Comparison of ENCODE assay signal across 28 cellular contexts in the genomic region with DNA sequence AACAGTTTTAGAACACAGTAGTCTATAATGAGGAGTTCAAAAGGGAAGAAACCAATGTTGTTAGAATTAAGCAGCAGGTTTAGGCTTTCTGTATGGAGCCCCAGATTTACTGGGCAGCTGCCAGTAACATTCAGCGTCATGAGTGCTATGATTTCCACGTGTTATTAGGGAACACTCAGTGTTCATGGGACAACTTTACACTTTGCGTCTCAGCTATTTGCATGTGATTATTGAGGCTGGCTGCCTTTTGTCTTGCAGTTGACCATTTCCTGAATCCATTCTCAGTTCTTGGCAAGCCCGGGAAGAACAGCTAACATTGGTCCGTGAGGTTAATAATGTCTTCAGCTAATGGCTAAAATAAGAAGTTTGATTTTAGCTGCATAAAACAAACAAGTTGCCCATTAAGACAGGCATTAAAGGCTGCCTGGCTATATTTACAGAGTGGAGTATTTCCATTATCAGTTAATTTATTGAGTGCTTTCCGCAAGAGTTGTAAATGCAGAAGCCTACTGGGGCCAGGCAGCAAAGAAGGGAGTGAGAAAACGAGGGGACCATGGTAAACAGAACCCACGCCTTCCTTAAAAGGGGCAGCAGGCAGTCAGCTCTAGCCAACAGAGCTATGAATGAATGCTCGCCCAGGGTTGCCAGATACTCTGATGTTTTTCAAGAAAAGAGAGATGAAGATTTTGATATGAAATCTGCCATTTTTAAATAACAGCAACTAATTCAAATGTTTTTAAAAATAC.
DNase-seq lines count a peak whose midpoint lies in the region; ATAC-seq, FAIRE-seq and TF ChIP-seq lines count a peak whose summit lies in the region.
"Had no signal": no experiment of that assay in that cellular context is flagged by ENCODE, and none has a peak within 500 bp of the region (broad histone marks: within the 10 kb centered on the region; RNA-seq: fewer than 3 reads in every experiment).

No MANE protein-coding gene starts in this region.

- H2BK120ac ChIP-seq in mesendoderm (ENCODE audit: low read depth, low read length), result no peak overlapping the region

- peak overlapping the region; percentile 64 for H3K18ac ChIP-seq in mesendoderm (ENCODE audit: low read length)

- peak; percentile 36 for DNase-seq in DMS79 treated with DMSO at 0.1 percent for 48 hours (lab: John Stamatoyannopoulos, UW)
- DNase-seq in NCI-H69 (lab: John Stamatoyannopoulos, UW), result peak; percentile 82
- DNase-seq in globus pallidus (ENCODE audit: low spot score), result peak; percentile 6
- peak; percentile 6 for DNase-seq in mesendoderm
- no peak for DNase-seq in GM13977 (ENCODE audit: low spot score)
- no peak for DNase-seq in kidney
- no peak for DNase-seq in NK-92 (lab: John Stamatoyannopoulos, UW; ENCODE audit: unreplicated experiment)
- DNase-seq: ACHN; activated B cell treated with CpG ODN at 0.5 μM for 24 hours; activated CD4-positive, alpha-beta memory T cell treated with anti-CD3 and anti-CD28 coated beads for 36 hours; activated CD8-positive, alpha-beta memory T cell treated with anti-CD3 and anti-CD28 coated beads, Interleukin-2, amount 50 U/mL, for 48 hours; Caco-2; EL; immature natural killer cell; NCI-H1092 treated with DMSO at 0.1 percent for 48 hours; NCI-H2107; stimulated activated naive CD4-positive, alpha-beta T cell treated with Interleukin-2 at 50 U/mL for 16 hours; T-helper 17 cell; thyroid gland had no signal

- H3K27me3 ChIP-seq in mesendoderm (ENCODE audit: insufficient read depth, low read length, poor library complexity), result no peaks in the 10 kb centered on the region
- H3K27me3 ChIP-seq: BLaER1, thyroid gland had no signal

- H3K4me1 ChIP-seq in mesendoderm (ENCODE audit: control insufficient read depth, low read depth, low read length), result no peaks in the 10 kb centered on the region
- H3K4me1 ChIP-seq in kidney (ENCODE audit: control insufficient read depth in 1 of 2, insufficient read depth in 1 of 2, low read depth in 1 of 2, low read length in 2 of 2), result peaks cover 4 to 5% of the 10 kb centered on the region in 2 donors
- H3K4me1 ChIP-seq: Caco-2, parathyroid adenoma, thyroid gland had no signal

- H4K8ac ChIP-seq in mesendoderm (ENCODE audit: low read depth, low read length), result no peak overlapping the region

- TF ChIP-seq CTCF in GM13977 (IDR thresholded peaks at IDR 0.05; ENCODE audit: extremely low read depth, insufficient read depth, missing control alignments), result no peak
- no peak for TF ChIP-seq CTCF in kidney (IDR thresholded peaks at IDR 0.05; ENCODE audit: borderline replicate concordance, extremely low read depth, insufficient read depth)

- no peak overlapping the region for H2BK15ac ChIP-seq in mesendoderm (replicated peaks; ENCODE audit: low read depth)

- no peak overlapping the region for H3K4ac ChIP-seq in mesendoderm (ENCODE audit: low read depth, low read length)

- H3K4me2 ChIP-seq in mesendoderm (ENCODE audit: low read length), result no peak overlapping the region
- H3K4me2 ChIP-seq: BLaER1 had no signal

- H3K79me2 ChIP-seq in mesendoderm (ENCODE audit: control insufficient read depth, insufficient read depth, low read length), result no peaks in the 10 kb centered on the region
- H3K79me2 ChIP-seq: parathyroid adenoma had no signal

- no peak overlapping the region for H3K56ac ChIP-seq in mesendoderm (ENCODE audit: low read length)

- no peaks in the 10 kb centered on the region for H3K36me3 ChIP-seq in mesendoderm (ENCODE audit: control insufficient read depth, insufficient read depth, low read length)
- no peaks in the 10 kb centered on the region for H3K36me3 ChIP-seq in kidney (ENCODE audit: control insufficient read depth in 1 of 2, insufficient read depth in 2 of 2, low read length in 2 of 2)
- H3K36me3 ChIP-seq: BLaER1, thyroid gland had no signal

- no peak overlapping the region for H3K9ac ChIP-seq in mesendoderm (ENCODE audit: low read length)
- H3K9ac ChIP-seq in kidney (ENCODE audit: low read length in 2 of 2), result peak overlapping the region in 1 of 2 donors; percentile 28
- H3K9ac ChIP-seq: BLaER1, parathyroid adenoma had no signal

- H3K4me3 ChIP-seq in mesendoderm (ENCODE audit: low read length), result no peak overlapping the region
- no peak overlapping the region for H3K4me3 ChIP-seq in kidney (ENCODE audit: low read length in 2 of 2)
- H3K4me3 ChIP-seq: BLaER1, SK-N-MC, thyroid gland had no signal

- no peak overlapping the region for H4K5ac ChIP-seq in mesendoderm (ENCODE audit: low read length)

- H3K9me3 ChIP-seq in kidney (ENCODE audit: control insufficient read depth in 1 of 2, low read length in 2 of 2), result no peaks in the 10 kb centered on the region
- H3K9me3 ChIP-seq: BLaER1, Caco-2, thyroid gland had no signal

- no peak overlapping the region for H2AK5ac ChIP-seq in mesendoderm (ENCODE audit: low read length)

- in situ Hi-C loops in GM13977 (cut with MboI; ENCODE audit: low pct_unique_long_range_greater_than_20kb, low sequenced_read_pairs, unreplicated experiment), result no loop called here

- H3K27ac ChIP-seq in mesendoderm (ENCODE audit: low read depth, low read length), result no peak overlapping the region
- peak overlapping the region in 1 of 2 donors; percentile 23 for H3K27ac ChIP-seq in kidney (ENCODE audit: low read depth in 2 of 2, low read length in 2 of 2)
- H3K27ac ChIP-seq: BLaER1, epithelial cell of prostate, parathyroid adenoma, SK-N-MC, thyroid gland had no signal

- no peak overlapping the region for H3K23ac ChIP-seq in mesendoderm (ENCODE audit: low read length)

- FAIRE-seq in kidney (lab: Jason Lieb, UNC), result no peak
- FAIRE-seq: astrocyte, GM12892, GM19239 had no signal

- no peak for ATAC-seq in GM19328 (IDR thresholded peaks at IDR 0.05; ENCODE audit: unreplicated experiment)
- ATAC-seq: sciatic nerve, T-helper 17 cell had no signal

- H2BK5ac ChIP-seq in mesendoderm (ENCODE audit: low read length), result no peak overlapping the region

- no CpG with 5 or more reads among the region's 9 CpGs for WGBS in mesendoderm (ENCODE audit: extremely low coverage, insufficient coverage, low lambda C conversion rate)

- H3K79me1 ChIP-seq in mesendoderm (ENCODE audit: low read length), result no peaks in the 10 kb centered on the region

- intact Hi-C loops in kidney (cut with DNase I), result no loop called here

Comparison
In these comparisons a context has a peak if more than half of its experiments do, and no peak if none do; other contexts are left out.
1. DNase-seq: peak in DMS79 treated with DMSO at 0.1 percent for 48 hours (single experiment), NCI-H69 (single experiment), globus pallidus (single experiment) and mesendoderm (single experiment); none in GM13977 (single experiment), kidney (single experiment) and NK-92 (single experiment).